In the genomic region with DNA sequence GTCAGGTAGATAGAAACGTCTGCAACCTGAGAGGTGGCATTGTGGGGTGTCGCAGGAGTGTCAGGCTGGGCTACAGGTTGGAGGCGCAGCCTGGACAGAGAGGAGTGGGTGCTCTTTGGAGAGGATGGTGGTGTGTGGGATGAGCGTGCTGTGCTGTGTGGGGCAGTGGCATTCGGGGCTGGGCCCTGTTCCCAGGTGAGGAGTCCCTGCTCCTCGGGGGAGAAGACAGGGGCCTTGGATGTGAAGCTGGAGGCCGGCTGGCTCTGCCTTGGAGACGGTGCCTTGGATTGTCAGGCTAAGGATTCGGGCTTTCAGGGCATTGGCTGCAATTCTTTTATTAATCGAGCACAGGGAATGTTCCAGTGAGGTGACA, we compare ENCODE assay signal across 19 cellular contexts.
"Had no signal": no experiment of that assay in that cellular context is flagged by ENCODE, and none has a peak within 500 bp of the region (broad histone marks: within the 10 kb centered on the region; RNA-seq: fewer than 3 reads in every experiment).

No MANE protein-coding gene starts in this region.

- H2AFZ ChIP-seq: hepatocyte had no signal

- H3K4me2 ChIP-seq: hepatocyte had no signal

- H3K79me2 ChIP-seq: hepatocyte had no signal

- H3K9me3 Mint-ChIP-seq: naive thymus-derived CD8-positive, alpha-beta T cell had no signal

- H3K4me3 Mint-ChIP-seq: naive thymus-derived CD8-positive, alpha-beta T cell had no signal

- H3K4me3 ChIP-seq: hepatocyte, mucosa of descending colon, right atrium auricular region, skin epidermis, upper lobe of right lung had no signal

- H3K27me3 Mint-ChIP-seq: naive thymus-derived CD8-positive, alpha-beta T cell had no signal

- H3K36me3 ChIP-seq: right atrium auricular region had no signal

- H3K27me3 ChIP-seq: hepatocyte, right atrium auricular region, upper lobe of right lung had no signal

- ATAC-seq: mucosa of descending colon; naive thymus-derived CD8-positive, alpha-beta T cell; SK-N-SH treated with all-trans-retinoic acid at 6 μM for 48 hours; upper lobe of right lung had no signal

- H3K9me3 ChIP-seq: mucosa of descending colon, right atrium auricular region, upper lobe of right lung had no signal

- DNase-seq: activated CD4-positive, alpha-beta T cell treated with anti-CD3 and anti-CD28 coated beads, Interleukin-2, amount 50 U/mL, for 48 hours; activated CD4-positive, CD25-positive, alpha-beta regulatory T cell treated with anti-CD3 and anti-CD28 coated beads, Interleukin-2, amount 50 U/mL, for 72 hours; activated gamma-delta T cell treated with Interleukin-2 at 50 U/mL for 16 hours; aorta; erythroblast; islet precursor cell; mammary epithelial cell; stimulated activated CD4-positive, alpha-beta T cell treated with anti-CD3 and anti-CD28 coated beads, Interleukin-15, amount 100 ng/mL, for 24 hours; stimulated activated CD4-positive, alpha-beta T cell treated with anti-CD3 and anti-CD28 coated beads, Interleukin-4, amount 100 ng/mL, for 1 hour; stimulated activated naive CD4-positive, alpha-beta T cell; T-helper 1 cell; T1000 had no signal

- H3K27ac ChIP-seq: hepatocyte, right atrium auricular region, upper lobe of right lung had no signal
